In genomic region chr1:211634931-211635330, GRCh38 we compare ENCODE assay signal across 27 cellular contexts. TPM values are rescaled to one million over a fixed set of nuclear protein-coding genes. Genes with fewer than 3 reads are reported as not detected.
"Had no signal": no experiment of that assay in that cellular context is flagged by ENCODE, and none has a peak within 500 bp of the region (broad histone marks: within the 10 kb centered on the region; RNA-seq: fewer than 3 reads in every experiment).

No MANE protein-coding gene starts in this region.

- FAIRE-seq: frontal cortex had no signal

- H3K27me3 ChIP-seq: adrenal gland, body of pancreas, dorsolateral prefrontal cortex had no signal

- H3K27ac ChIP-seq: body of pancreas, coronary artery, dorsolateral prefrontal cortex had no signal

- DNase-seq: activated CD4-positive, alpha-beta memory T cell treated with anti-CD3 and anti-CD28 coated beads for 36 hours; activated CD4-positive, alpha-beta T cell treated with anti-CD3 and anti-CD28 coated beads for 36 hours; activated CD4-positive, alpha-beta T cell treated with anti-CD3 and anti-CD28 coated beads, Interleukin-2, amount 10 ng/mL, durations not matched to agents 24 days and 14 days; activated CD4-positive, CD25-positive, alpha-beta regulatory T cell; activated CD4-positive, CD25-positive, alpha-beta regulatory T cell treated with anti-CD3 and anti-CD28 coated beads, Interleukin-2, amount 50 U/mL, for 72 hours; activated CD8-positive, alpha-beta memory T cell treated with anti-CD3 and anti-CD28 coated beads, Interleukin-2, amount 10 ng/mL, durations not matched to agents 7 days and 5 days; activated CD8-positive, alpha-beta memory T cell treated with anti-CD3 and anti-CD28 coated beads, Interleukin-2, amount 50 U/mL, for 4 hours; activated CD8-positive, alpha-beta T cell treated with anti-CD3 and anti-CD28 coated beads, Interleukin-2, amount 10 ng/mL, durations not matched to agents 7 days and 5 days; activated effector memory CD4-positive, alpha-beta T cell treated with anti-CD3 and anti-CD28 coated beads, Interleukin-2, amount 50 U/mL, for 16 hours; activated naive CD4-positive, alpha-beta T cell treated with anti-CD3 and anti-CD28 coated beads for 36 hours; activated naive CD8-positive, alpha-beta T cell treated with anti-CD3 and anti-CD28 coated beads for 36 hours; activated naive CD8-positive, alpha-beta T cell treated with anti-CD3 and anti-CD28 coated beads, Interleukin-2, amount 50 U/mL, for 24 hours; activated T-cell treated with anti-CD3 and anti-CD28 coated beads, Interleukin-2, amount 50 U/mL, for 1 hour; activated T-cell treated with anti-CD3 and anti-CD28 coated beads, Interleukin-2, amount 50 U/mL, for 48 hours; amygdala; body of pancreas; central memory CD4-positive, alpha-beta T cell; cerebellar nuclear complex; dorsolateral prefrontal cortex; effector memory CD4-positive, alpha-beta T cell; endodermal cell; foreskin fibroblast; T-helper 2 cell had no signal

- H3K36me3 ChIP-seq: adrenal gland had no signal

- H3K4me3 ChIP-seq: adrenal gland, body of pancreas, coronary artery, dorsolateral prefrontal cortex had no signal

- H3K9me3 ChIP-seq: adrenal gland, body of pancreas had no signal

- ATAC-seq: activated CD4-positive, alpha-beta T cell treated with anti-CD3 and anti-CD28 coated beads for 36 hours; activated CD8-positive, alpha-beta memory T cell treated with anti-CD3 and anti-CD28 coated beads, Interleukin-2, amount 10 ng/mL, durations not matched to agents 7 days and 5 days; activated CD8-positive, alpha-beta T cell treated with anti-CD3 and anti-CD28 coated beads, Interleukin-2, amount 10 ng/mL, durations not matched to agents 7 days and 5 days; activated naive CD8-positive, alpha-beta T cell treated with anti-CD3 and anti-CD28 coated beads, Interleukin-2, amount 50 U/mL, for 24 hours; body of pancreas; esophagus mucosa had no signal

RNA-seq across cellular contexts. Expression of gene NEK2, which starts 40.5 kb away (rescaled TPM):
- total RNA-seq: body of pancreas had no signal
